Comparison of ENCODE assay signal across 8 cellular contexts in the genomic region with DNA sequence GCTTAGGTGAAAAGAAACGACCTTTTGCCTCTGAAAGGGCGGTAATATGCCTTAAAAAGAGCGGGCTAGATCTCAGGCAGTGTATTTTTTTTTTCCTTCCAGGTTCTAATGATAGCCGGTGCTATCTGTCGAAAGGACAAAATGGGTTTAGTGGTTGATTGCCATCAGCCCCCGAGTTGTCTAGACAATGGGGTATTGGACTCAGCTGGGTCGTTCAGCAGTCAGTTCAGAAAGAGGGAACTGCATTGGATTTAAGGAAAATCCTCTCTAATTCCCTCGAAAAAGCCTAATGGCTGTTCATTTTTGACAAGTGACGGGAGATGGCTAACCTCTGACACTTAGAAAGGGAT. TPM values are rescaled to one million over a fixed set of nuclear protein-coding genes. Genes with fewer than 3 reads are reported as not detected.
DNase-seq lines count a peak whose midpoint lies in the region; ATAC-seq and TF ChIP-seq lines count a peak whose summit lies in the region.

No MANE protein-coding gene starts in this region.

- H3K27me3 ChIP-seq in HUES6 (ENCODE audit: control insufficient read depth, insufficient read depth, low read length) = no peaks in the 10 kb centered on the region
- no peaks in the 10 kb centered on the region for H3K27me3 ChIP-seq in muscle layer of duodenum (ENCODE audit: low read depth, low read length)

- CTCF ChIA-PET in AG04449 (lab: Yijun Ruan, JAX) = interaction anchor here (0.7 to 5.7 kb wide), 14 partner anchors 9 to 252 kb away, joined by 3 to 46 read pairs (median 3); a partner anchor contains a TSS

- H3K9me3 ChIP-seq in HUES6 (ENCODE audit: control insufficient read depth, insufficient read depth, low read depth, low read length) = no peaks in the 10 kb centered on the region
- no peaks in the 10 kb centered on the region for H3K9me3 ChIP-seq in muscle layer of duodenum (ENCODE audit: control insufficient read depth in 1 of 2, low read length in 2 of 2)

- H3K36me3 ChIP-seq in HUES6 (ENCODE audit: control insufficient read depth, insufficient read depth, low read length) = peaks cover 22% of the 10 kb centered on the region
- H3K36me3 ChIP-seq in muscle layer of duodenum (ENCODE audit: control insufficient read depth in 1 of 2, insufficient read depth in 2 of 2, low read length in 2 of 2) = peaks cover 15 to 18% of the 10 kb centered on the region in 2 donors

- TF ChIP-seq CTCF in AG04449 (IDR thresholded peaks at IDR 0.05; ENCODE audit: insufficient read depth, low read length, missing control alignments) = no peak

- DNase-seq in AG04449 (ENCODE audit: low read depth, low spot score) (no peak), caudate nucleus (lab: John Stamatoyannopoulos, UW) (peak in 1 of 61 donors; percentile 40), kidney tubule cell (ENCODE audit: low spot score) (no peak), ACHN (no peak)

- ATAC-seq in esophagus mucosa (no peak), HG03521 (IDR thresholded peaks at IDR 0.05; ENCODE audit: unreplicated experiment) (no peak)

- H3K4me1 ChIP-seq in HUES6 (ENCODE audit: control insufficient read depth, insufficient read depth, low read length) (peaks cover 5% of the 10 kb centered on the region; the same call in 1 of the 2 replicates), muscle layer of duodenum (ENCODE audit: control insufficient read depth in 1 of 2, insufficient read depth in 2 of 2, low read length in 2 of 2) (peaks cover 13 to 20% of the 10 kb centered on the region in 2 donors)

- H3K9ac ChIP-seq in HUES6 (ENCODE audit: low read length) = peak overlapping the region; percentile 93

- in situ Hi-C loops in ACHN (cut with HindIII; ENCODE audit: low pct_ligation_motif_present, low pct_unique_long_range_greater_than_20kb, low sequenced_read_pairs) = no loop called here

- POLR2A ChIA-PET in AG04449 (lab: Yijun Ruan, JAX) = interaction anchor here (1.5 to 2.6 kb wide), 2 partner anchors 41 to 50 kb away, joined by 4 to 8 read pairs; a partner anchor contains a TSS

- H3K4me3 ChIP-seq in AG04449 (ENCODE audit: low read depth, low read length) = peak overlapping the region; percentile 96
- peak overlapping the region; percentile 85 for H3K4me3 ChIP-seq in HUES6 (ENCODE audit: low read depth, low read length)
- H3K4me3 ChIP-seq in muscle layer of duodenum (ENCODE audit: low read depth in 1 of 2, low read length in 2 of 2) = peak overlapping the region; percentile 95 to 99

- no peak overlapping the region for H3K27ac ChIP-seq in HUES6 (ENCODE audit: low read depth, low read length)
- H3K27ac ChIP-seq in caudate nucleus (ENCODE audit: low read depth, low read length) = peak overlapping the region; percentile 97
- H3K27ac ChIP-seq in muscle layer of duodenum (ENCODE audit: low read length) = peak overlapping the region; percentile 90

RNA-seq across cellular contexts. Expression of a gene that starts 0.7 kb away (rescaled TPM):
- 21.8 TPM for total RNA-seq in esophagus mucosa

RNA-seq across cellular contexts. Expression of a gene that starts 19.3 kb away (rescaled TPM):
- 29.2 TPM for total RNA-seq in esophagus mucosa

RNA-seq across cellular contexts. Expression of a gene that starts 38.8 kb away (rescaled TPM):
- 235 TPM for total RNA-seq in esophagus mucosa

RNA-seq across cellular contexts. Expression of a gene that starts 39.0 kb away (rescaled TPM):
- total RNA-seq in esophagus mucosa = not detected

RNA-seq across cellular contexts. Expression of a gene that starts 50.1 kb away (rescaled TPM):
- 45.3 TPM for total RNA-seq in esophagus mucosa
